Comparison of ENCODE assay signal across 23 cellular contexts in genomic region chr3:160953681-160954080, GRCh38.
"Had no signal": no experiment of that assay in that cellular context is flagged by ENCODE, and none has a peak within 500 bp of the region (broad histone marks: within the 10 kb centered on the region; RNA-seq: fewer than 3 reads in every experiment).

No MANE protein-coding gene starts in this region.

- H3K4me3 ChIP-seq: ascending aorta, K562 had no signal

- H3K27ac ChIP-seq: ascending aorta had no signal

- H3K4me1 ChIP-seq: ascending aorta had no signal

- H3K27me3 ChIP-seq: ascending aorta had no signal

- DNase-seq: activated B cell treated with CpG ODN at 0.5 μM for 24 hours; activated CD4-positive, alpha-beta T cell treated with anti-CD3 and anti-CD28 coated beads for 1 hour; activated CD4-positive, alpha-beta T cell treated with anti-CD3 and anti-CD28 coated beads, Interleukin-2, amount 10 ng/mL, durations not matched to agents 24 days and 14 days; activated CD4-positive, alpha-beta T cell treated with anti-CD3 and anti-CD28 coated beads, Interleukin-2, amount 50 U/mL, for 48 hours; activated CD8-positive, alpha-beta memory T cell treated with anti-CD3 and anti-CD28 coated beads for 24 hours; activated effector memory CD4-positive, alpha-beta T cell treated with anti-CD3 and anti-CD28 coated beads, Interleukin-2, amount 50 U/mL, for 16 hours; activated naive CD4-positive, alpha-beta T cell treated with Interleukin-2 at 50 U/mL for 16 hours; activated naive CD8-positive, alpha-beta T cell treated with anti-CD3 and anti-CD28 coated beads, Interleukin-2, amount 50 U/mL, for 24 hours; activated T-cell treated with anti-CD3 and anti-CD28 coated beads, Interleukin-2, amount 50 U/mL, for 4 hours; amniotic stem cell; Karpas-422; MM.1S; NCI-H1105; NCI-H1436; NCI-H1694 treated with DMSO at 0.1 percent for 48 hours; NCI-H2227 treated with DMSO at 0.1 percent for 48 hours; NCI-H510A; PC-3; SHP77 treated with DMSO at 0.1 percent for 48 hours; T-helper 17 cell; T-helper 9 cell had no signal

- H3K36me3 ChIP-seq: ascending aorta had no signal

- H3K9me3 ChIP-seq: ascending aorta had no signal
